34 cellular contexts compared by ENCODE assay signal in genomic region chr15:79463043-79463780, GRCh38.
"Had no signal": no experiment of that assay in that cellular context is flagged by ENCODE, and none has a peak within 500 bp of the region (broad histone marks: within the 10 kb centered on the region; RNA-seq: fewer than 3 reads in every experiment).

No MANE protein-coding gene starts in this region.

- ATAC-seq: activated naive CD4-positive, alpha-beta T cell treated with anti-CD3 and anti-CD28 coated beads, Interleukin-2, amount 50 U/mL, for 72 hours; activated T-cell treated with anti-CD3 and anti-CD28 coated beads, Interleukin-2, amount 50 U/mL, for 4 hours; Right ventricle myocardium inferior; SK-N-SH treated with all-trans-retinoic acid at 6 μM for 48 hours; T-cell; T-helper 17 cell had no signal

- DNase-seq: activated CD4-positive, alpha-beta memory T cell treated with anti-CD3 and anti-CD28 coated beads for 36 hours; activated CD4-positive, alpha-beta T cell treated with anti-CD3 and anti-CD28 coated beads, Interleukin-2, amount 50 U/mL, for 1 hour; activated CD8-positive, alpha-beta memory T cell treated with anti-CD3 and anti-CD28 coated beads, Interleukin-2, amount 50 U/mL, for 4 hours; activated gamma-delta T cell treated with Interleukin-2 at 50 U/mL for 16 hours; activated naive CD4-positive, alpha-beta T cell treated with anti-CD3 and anti-CD28 coated beads for 36 hours; activated T-cell treated with anti-CD3 and anti-CD28 coated beads for 4 hours; activated T-cell treated with anti-CD3 and anti-CD28 coated beads, Interleukin-2, amount 50 U/mL, for 4 hours; adrenal gland; Kasumi-1; KG1; MG63; NCI-H1048; NCI-H1105 treated with DMSO at 0.1 percent for 48 hours; NCI-H1436; NCI-H1694; NCI-H1930; NCI-H2081 treated with DMSO at 0.1 percent for 48 hours; NCI-H345; NCI-H526; NCI-H748 treated with DMSO at 0.1 percent for 48 hours; NK-92 treated with Interleukin-12 subunit alpha and Interleukin-12 subunit beta, amount 100 ng/mL, for 24 hours; PC-9; SIG-M5; T-cell; T-helper 17 cell; WERI-Rb-1 had no signal

- H3K36me3 ChIP-seq: adrenal gland, MG63, WERI-Rb-1 had no signal

- H3K4me2 ChIP-seq: PC-9 had no signal

- FAIRE-seq: astrocyte, RCC 7860 had no signal

- H3K9me3 ChIP-seq: adrenal gland, MG63 had no signal

- H3K36me3 Mint-ChIP-seq: activated CD4-positive, alpha-beta memory T cell treated with anti-CD3 and anti-CD28 coated beads for 36 hours; activated naive CD4-positive, alpha-beta T cell treated with anti-CD3 and anti-CD28 coated beads, Interleukin-2, amount 50 U/mL, for 72 hours; brain had no signal

- H3K4me1 ChIP-seq: adrenal gland had no signal

- H3K4me3 ChIP-seq: adrenal gland, MG63, PC-9 had no signal

- H3K4me3 Mint-ChIP-seq: activated CD4-positive, alpha-beta memory T cell treated with anti-CD3 and anti-CD28 coated beads for 36 hours; activated naive CD4-positive, alpha-beta T cell treated with anti-CD3 and anti-CD28 coated beads for 36 hours; activated T-cell treated with anti-CD3 and anti-CD28 coated beads, Interleukin-2, amount 50 U/mL, for 4 hours; activated T-helper 1 cell treated with anti-CD3 and anti-CD28 coated beads, Interleukin-12 subunit alpha, Interleukin-12 subunit beta, Interleukin-2, Interleukin-4 antibody, amounts not matched to agents 30 ng/mL and 10 ng/mL and 1 ng/mL, durations not matched to agents 14 hours and 24 hours and 36 hours; brain; T-cell; T-helper 17 cell had no signal

- H2AFZ ChIP-seq: PC-9 had no signal

- H3K9me3 Mint-ChIP-seq: activated CD4-positive, alpha-beta memory T cell treated with anti-CD3 and anti-CD28 coated beads for 36 hours; activated naive CD4-positive, alpha-beta T cell treated with anti-CD3 and anti-CD28 coated beads for 36 hours; activated naive CD4-positive, alpha-beta T cell treated with anti-CD3 and anti-CD28 coated beads, Interleukin-2, amount 50 U/mL, for 72 hours; activated T-cell treated with anti-CD3 and anti-CD28 coated beads, Interleukin-2, amount 50 U/mL, for 4 hours; activated T-helper 1 cell treated with anti-CD3 and anti-CD28 coated beads, Interleukin-12 subunit alpha, Interleukin-12 subunit beta, Interleukin-2, Interleukin-4 antibody, amounts not matched to agents 30 ng/mL and 10 ng/mL and 1 ng/mL, durations not matched to agents 14 hours and 24 hours and 36 hours; brain; T-cell had no signal

- H3K4me1 Mint-ChIP-seq: brain, T-cell had no signal

- H3K27ac Mint-ChIP-seq: activated CD4-positive, alpha-beta memory T cell treated with anti-CD3 and anti-CD28 coated beads for 36 hours; activated naive CD4-positive, alpha-beta T cell treated with anti-CD3 and anti-CD28 coated beads for 36 hours; activated naive CD4-positive, alpha-beta T cell treated with anti-CD3 and anti-CD28 coated beads, Interleukin-2, amount 50 U/mL, for 72 hours; activated T-helper 1 cell treated with anti-CD3 and anti-CD28 coated beads, Interleukin-12 subunit alpha, Interleukin-12 subunit beta, Interleukin-2, Interleukin-4 antibody, amounts not matched to agents 30 ng/mL and 10 ng/mL and 1 ng/mL, durations not matched to agents 14 hours and 24 hours and 36 hours; T-cell; T-helper 17 cell had no signal

- H3K27me3 ChIP-seq: adrenal gland, MG63 had no signal

- H3K27ac ChIP-seq: adrenal gland, PC-9, RWPE1 had no signal

- H3K27me3 Mint-ChIP-seq: activated CD4-positive, alpha-beta memory T cell treated with anti-CD3 and anti-CD28 coated beads for 36 hours; brain had no signal
